Comparison of ENCODE assay signal across 10 cellular contexts in the genomic region with DNA sequence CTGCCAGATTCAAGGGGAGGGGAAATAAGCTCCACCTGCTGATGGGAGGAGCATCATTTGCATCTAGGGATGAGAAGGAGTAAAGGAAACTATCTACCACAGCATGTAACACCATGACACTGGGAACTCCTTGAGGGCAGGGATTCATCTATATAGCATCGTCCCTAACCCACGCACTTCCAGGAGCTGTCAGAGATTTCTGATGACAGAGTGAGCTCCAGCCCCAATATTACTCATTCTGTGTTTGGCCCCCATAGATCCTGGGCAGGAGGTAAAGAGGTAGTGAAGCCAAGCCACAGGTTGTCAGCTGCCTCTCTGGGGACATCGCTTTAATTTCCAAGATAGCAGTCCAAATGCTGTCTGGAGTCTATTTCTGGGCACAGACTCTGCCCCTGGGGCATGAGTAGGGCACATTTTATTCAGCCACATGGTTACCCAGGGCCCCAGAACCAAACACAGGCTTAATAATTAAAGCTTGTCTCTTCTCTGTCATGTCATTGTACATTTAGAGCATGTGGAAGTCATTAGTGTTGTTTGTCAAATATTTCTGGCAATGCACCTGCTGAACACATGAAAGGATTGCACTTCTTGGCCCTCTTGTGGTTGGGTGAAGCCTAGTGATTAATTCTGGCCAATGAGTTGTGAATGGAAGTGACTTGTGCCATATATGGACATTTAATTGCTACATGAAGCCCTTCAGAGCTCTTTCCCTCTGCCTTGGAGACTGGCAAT.
DNase-seq lines count a peak whose midpoint lies in the region; ATAC-seq and TF ChIP-seq lines count a peak whose summit lies in the region.
"Had no signal": no experiment of that assay in that cellular context is flagged by ENCODE, and none has a peak within 500 bp of the region (broad histone marks: within the 10 kb centered on the region; RNA-seq: fewer than 3 reads in every experiment).

No MANE protein-coding gene starts in this region.

- DNase-seq in DMS 273 treated with DMSO at 0.1 percent for 48 hours (lab: John Stamatoyannopoulos, UW) (peak; percentile 100), NCI-H510A treated with DMSO at 0.1 percent for 48 hours (lab: John Stamatoyannopoulos, UW) (peak; percentile 99), glutamatergic neuron (no peak), CD1c-positive myeloid dendritic cell (ENCODE audit: extremely low spot score) (no peak)
- DNase-seq in activated effector memory CD4-positive, alpha-beta T cell treated with Interleukin-2 at 50 U/mL for 16 hours, result no peak
- DNase-seq: foreskin melanocyte had no signal

- peaks cover 32% of the 10 kb centered on the region for H3K4me1 Mint-ChIP-seq in glutamatergic neuron (ENCODE audit: low read depth, unreplicated experiment)

- peaks cover 14% of the 10 kb centered on the region for H3K36me3 Mint-ChIP-seq in glutamatergic neuron (ENCODE audit: unreplicated experiment)

- no peak overlapping the region for H3K4me3 Mint-ChIP-seq in glutamatergic neuron (ENCODE audit: unreplicated experiment)
- H3K4me3 Mint-ChIP-seq: activated T-helper 1 cell treated with anti-CD3 and anti-CD28 coated beads, Interleukin-12 subunit alpha, Interleukin-12 subunit beta, Interleukin-2, Interleukin-4 antibody, amounts not matched to agents 30 ng/mL and 10 ng/mL and 1 ng/mL, durations not matched to agents 14 hours and 24 hours and 36 hours had no signal

- peak; percentile 18 for TF ChIP-seq CTCF in glutamatergic neuron (IDR thresholded peaks at IDR 0.05; ENCODE audit: partially characterized antibody, unreplicated experiment)

- ATAC-seq in HG02938 (IDR thresholded peaks at IDR 0.05; ENCODE audit: unreplicated experiment), result peak; percentile 45
- no peak for ATAC-seq in GM21576 (IDR thresholded peaks at IDR 0.05; ENCODE audit: unreplicated experiment)
- ATAC-seq in GM19023 (IDR thresholded peaks at IDR 0.05; ENCODE audit: unreplicated experiment), result no peak

- peaks cover 7% of the 10 kb centered on the region for H3K9me3 Mint-ChIP-seq in glutamatergic neuron (ENCODE audit: unreplicated experiment)
- H3K9me3 Mint-ChIP-seq: activated T-helper 1 cell treated with anti-CD3 and anti-CD28 coated beads, Interleukin-12 subunit alpha, Interleukin-12 subunit beta, Interleukin-2, Interleukin-4 antibody, amounts not matched to agents 30 ng/mL and 10 ng/mL and 1 ng/mL, durations not matched to agents 14 hours and 24 hours and 36 hours had no signal

- H3K27ac Mint-ChIP-seq in glutamatergic neuron (ENCODE audit: unreplicated experiment), result no peak overlapping the region
- H3K27ac Mint-ChIP-seq: activated T-helper 1 cell treated with anti-CD3 and anti-CD28 coated beads, Interleukin-12 subunit alpha, Interleukin-12 subunit beta, Interleukin-2, Interleukin-4 antibody, amounts not matched to agents 30 ng/mL and 10 ng/mL and 1 ng/mL, durations not matched to agents 14 hours and 24 hours and 36 hours had no signal

- peaks cover 2% of the 10 kb centered on the region for H3K27me3 Mint-ChIP-seq in glutamatergic neuron (ENCODE audit: unreplicated experiment)

Comparison
In these comparisons a context has a peak if more than half of its experiments do, and no peak if none do; other contexts are left out.
1. DNase-seq: peak in DMS 273 treated with DMSO at 0.1 percent for 48 hours (single experiment) and NCI-H510A treated with DMSO at 0.1 percent for 48 hours (single experiment); none in glutamatergic neuron (single experiment), activated effector memory CD4-positive, alpha-beta T cell treated with Interleukin-2 at 50 U/mL for 16 hours (single experiment) and CD1c-positive myeloid dendritic cell (single experiment).